In the genomic region with DNA sequence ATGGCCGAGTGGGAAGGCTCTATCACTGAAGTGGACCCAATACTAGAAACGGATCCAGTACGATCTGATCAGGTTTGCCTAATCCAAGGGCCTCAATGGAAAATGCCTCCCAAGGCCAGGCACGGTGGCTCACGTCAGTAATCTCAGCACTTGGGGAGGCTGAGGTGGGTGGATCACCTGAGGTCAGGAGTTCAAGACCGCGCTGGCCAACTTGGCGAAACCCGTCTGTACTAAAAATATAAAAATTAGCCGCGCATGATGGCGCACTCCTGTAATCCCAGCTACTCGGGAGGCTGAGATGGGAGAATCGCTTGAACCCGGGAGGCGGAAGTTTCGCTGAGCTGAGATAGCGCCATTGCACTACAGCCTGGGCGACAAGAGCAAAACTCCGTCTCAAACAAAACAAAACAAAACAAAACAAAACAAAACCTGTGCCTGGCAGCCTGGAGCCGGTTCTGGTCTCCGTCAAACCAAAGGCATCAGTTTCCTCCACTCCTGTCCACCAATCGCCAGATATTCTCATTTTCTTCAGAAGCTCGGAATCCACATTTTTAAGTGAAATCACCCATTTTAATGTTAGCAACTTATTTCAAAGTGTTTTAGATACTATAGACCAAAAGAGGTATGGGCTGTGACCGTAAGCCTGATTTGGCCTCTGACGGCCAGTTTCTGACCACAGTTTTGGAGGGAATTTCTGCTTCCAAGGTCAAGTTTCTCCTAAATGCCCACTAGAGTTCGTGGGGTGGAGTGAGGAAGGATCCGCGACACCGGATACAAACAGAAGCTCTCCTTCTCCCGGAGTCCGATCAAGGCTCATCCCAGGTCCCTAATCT, we compare ENCODE assay signal across 8 cellular contexts. TPM values are rescaled to one million over a fixed set of nuclear protein-coding genes. Genes with fewer than 3 reads are reported as not detected.
A peak's percentile ranks its signal among the peaks of the same experiment; 100 is the strongest.
DNase-seq lines count a peak whose midpoint lies in the region; ATAC-seq and TF ChIP-seq lines count a peak whose summit lies in the region.

No MANE protein-coding gene starts in this region.

- no peak for DNase-seq in SK-N-SH
- no peak for DNase-seq in fibroblast of mammary gland (ENCODE audit: low read depth)
- no peak for DNase-seq in sigmoid colon
- DNase-seq in OCI-M1 (lab: John Stamatoyannopoulos, UW), result no peak

- peaks cover 17 to 18% of the 10 kb centered on the region in 2 experiments; a peak in 3 of 4 replicates for H3K4me1 ChIP-seq in SK-N-SH (ENCODE audit: control insufficient read depth in 1 of 2, insufficient read depth in 2 of 2, low read depth in 1 of 2, low read length in 1 of 2)
- H3K4me1 ChIP-seq in sigmoid colon, result peaks cover 0 to 26% (median 17%) of the 10 kb centered on the region in 4 donors

- peak overlapping the region; percentile 38 for H3K4me3 ChIP-seq in GM12875 (ENCODE audit: low read depth, low read length)
- peak overlapping the region; percentile 48 to 80 for H3K4me3 ChIP-seq in SK-N-SH (ENCODE audit: low read depth in 2 of 2, low read length in 1 of 2)
- H3K4me3 ChIP-seq in fibroblast of mammary gland (ENCODE audit: control insufficient read depth, low read depth, low read length), result peak overlapping the region; percentile 84
- H3K4me3 ChIP-seq in sigmoid colon, result peak overlapping the region; percentile 41 to 59 (median 48)

- no peaks in the 10 kb centered on the region for H4K20me1 ChIP-seq in SK-N-SH (ENCODE audit: insufficient read depth)

- H3K9me2 ChIP-seq in SK-N-SH, result no peaks in the 10 kb centered on the region

- H3K9ac ChIP-seq in SK-N-SH, result peak overlapping the region; percentile 77

- POLR2A ChIA-PET in SK-N-SH (lab: Yijun Ruan, JAX), result interaction anchor here (0.7 to 3.0 kb wide), 4 partner anchors 9 to 29 kb away, joined by 3 to 12 read pairs (median 4); a partner anchor contains a TSS

- peak overlapping the region; percentile 97 for H3K4me2 ChIP-seq in SK-N-SH

- H2AFZ ChIP-seq in SK-N-SH (ENCODE audit: low read depth), result peak overlapping the region; percentile 87; the same call in 1 of the 2 replicates

- no peak for TF ChIP-seq POLR2A in sigmoid colon (IDR thresholded peaks at IDR 0.05)

- TF ChIP-seq CTCF in GM12875 (IDR thresholded peaks at IDR 0.05; ENCODE audit: borderline replicate concordance, insufficient read depth, low read depth, low read length) (no peak), SK-N-SH (IDR thresholded peaks at IDR 0.05) (no peak), fibroblast of mammary gland (conservative IDR thresholded peaks at IDR 0.05; ENCODE audit: control insufficient read depth, insufficient read depth, low read depth, low read length) (no peak), sigmoid colon (IDR thresholded peaks at IDR 0.05) (peak in 1 of 4 experiments; percentile 11)

- H3F3A ChIP-seq in SK-N-SH (replicated peaks; ENCODE audit: insufficient read depth), result peaks cover 31% of the 10 kb centered on the region

- CTCF ChIA-PET in SK-N-SH (lab: Yijun Ruan, JAX), result interaction anchor here (0.8 to 3.6 kb wide), 3 partner anchors 15 to 331 kb away, joined by 3 to 19 read pairs (median 3); a partner anchor contains a TSS

- intact Hi-C loops in sigmoid colon (cut with DNase I), result no loop called here

- TF ChIP-seq RAD21 in SK-N-SH (IDR thresholded peaks at IDR 0.05; ENCODE audit: low read length), result 0 out of 2 replicates have a peak, but pooled peaks have one; percentile 1

- ATAC-seq in HG03159 (IDR thresholded peaks at IDR 0.05; ENCODE audit: unreplicated experiment) (no peak), GM18858 (IDR thresholded peaks at IDR 0.05; ENCODE audit: unreplicated experiment) (no peak), GM21529 (IDR thresholded peaks at IDR 0.05; ENCODE audit: unreplicated experiment) (no peak)

- TF ChIP-seq EP300 in SK-N-SH (IDR thresholded peaks at IDR 0.05; ENCODE audit: borderline replicate concordance in 1 of 2, low read depth in 1 of 2, low read length in 1 of 2) (no peak), sigmoid colon (IDR thresholded peaks at IDR 0.05) (no peak)

- peaks cover 65% of the 10 kb centered on the region for H3K79me2 ChIP-seq in SK-N-SH (ENCODE audit: insufficient read depth)

- H3K36me3 ChIP-seq in SK-N-SH (replicated peaks in 1 of 2; ENCODE audit: control insufficient read depth in 1 of 2, insufficient read depth in 2 of 2, low read length in 1 of 2), result peaks cover 0 to 6% of the 10 kb centered on the region in 2 experiments
- H3K36me3 ChIP-seq in sigmoid colon, result no peaks in the 10 kb centered on the region

- H3K27me3 ChIP-seq in SK-N-SH (ENCODE audit: insufficient read depth), result no peaks in the 10 kb centered on the region
- no peaks in the 10 kb centered on the region for H3K27me3 ChIP-seq in sigmoid colon

- WGBS in SK-N-SH (ENCODE audit: low lambda C conversion rate), result 59% methylated on average over 32 of the region's 32 CpGs
- WGBS in sigmoid colon, 2 donors, result 70% methylated on average over 32 of the region's 32 CpGs

- H3K27ac ChIP-seq in SK-N-SH (ENCODE audit: low read depth in 2 of 2, low read length in 1 of 2), result peak overlapping the region; percentile 88 to 97
- peak overlapping the region; percentile 76 to 93 (median 82) for H3K27ac ChIP-seq in sigmoid colon

- H3K9me3 ChIP-seq in SK-N-SH, result no peaks in the 10 kb centered on the region
- no peaks in the 10 kb centered on the region for H3K9me3 ChIP-seq in sigmoid colon

TF ChIP-seq in SK-N-SH, 30 proteins besides CTCF, POLR2A, EP300 and RAD21:
- TF ChIP-seq TCF12 (IDR thresholded peaks at IDR 0.05), result no peak
- TF ChIP-seq, protein P1, sequence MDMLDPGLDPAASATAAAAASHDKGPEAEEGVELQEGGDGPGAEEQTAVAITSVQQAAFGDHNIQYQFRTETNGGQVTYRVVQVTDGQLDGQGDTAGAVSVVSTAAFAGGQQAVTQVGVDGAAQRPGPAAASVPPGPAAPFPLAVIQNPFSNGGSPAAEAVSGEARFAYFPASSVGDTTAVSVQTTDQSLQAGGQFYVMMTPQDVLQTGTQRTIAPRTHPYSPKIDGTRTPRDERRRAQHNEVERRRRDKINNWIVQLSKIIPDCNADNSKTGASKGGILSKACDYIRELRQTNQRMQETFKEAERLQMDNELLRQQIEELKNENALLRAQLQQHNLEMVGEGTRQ (IDR thresholded peaks at IDR 0.05; ENCODE audit: borderline replicate concordance, low read depth, low read length), result no peak
- TF ChIP-seq YY1 (IDR thresholded peaks at IDR 0.05; ENCODE audit: low read depth), result 0 out of 2 replicates have a peak, but pooled peaks have one; percentile 8
- TF ChIP-seq POLR2AphosphoS5 (IDR thresholded peaks at IDR 0.05; ENCODE audit: low read depth, low read length), result no peak

RNA-seq across cellular contexts. Expression of a gene that starts 0.7 kb away (rescaled TPM):
- 152 and 162 TPM in 2 replicates for polyA plus RNA-seq in SK-N-SH (2012; rRNA removed)
- 124 and 156 TPM in 2 replicates for polyA plus RNA-seq in SK-N-SH (2012; cell fraction: cytosol; rRNA removed)
- polyA plus RNA-seq in SK-N-SH (2012; cell fraction: nucleus; rRNA removed), result 65.3 and 89.9 TPM in 2 replicates
- total RNA-seq in sigmoid colon, result 10 to 100 TPM; 14.5 to 56.0 (median 30.3) TPM
- polyA plus RNA-seq in sigmoid colon, result 100 to 1,000 TPM; 113 to 250 (median 166) TPM

RNA-seq across cellular contexts. Expression of a gene that starts 29.0 kb away (rescaled TPM):
- polyA plus RNA-seq in SK-N-SH (2012; rRNA removed) (79.5 and 86.3 TPM in 2 replicates), sigmoid colon (10 to 100 TPM; 21.0 to 49.1 (median 36.0) TPM)
- polyA plus RNA-seq in SK-N-SH (2012; cell fraction: cytosol; rRNA removed), result 64.8 and 74.8 TPM in 2 replicates
- polyA plus RNA-seq in SK-N-SH (2012; cell fraction: nucleus; rRNA removed), result 48.5 and 55.5 TPM in 2 replicates
- 10 to 100 TPM; 31.0 to 40.0 (median 35.7) TPM for total RNA-seq in sigmoid colon

RNA-seq across cellular contexts. Expression of a gene that starts 36.4 kb away (rescaled TPM):
- polyA plus RNA-seq in SK-N-SH (2012; rRNA removed) (9.2 and 13.3 TPM in 2 replicates), sigmoid colon (10 to 100 TPM; 28.8 to 59.0 (median 37.9) TPM)
- 7.6 and 9.0 TPM in 2 replicates for polyA plus RNA-seq in SK-N-SH (2012; cell fraction: cytosol; rRNA removed)
- polyA plus RNA-seq in SK-N-SH (2012; cell fraction: nucleus; rRNA removed), result 24.1 and 30.3 TPM in 2 replicates
- 10 to 100 TPM; 11.4 to 23.9 (median 19.9) TPM for total RNA-seq in sigmoid colon
